ENCODE assay signal across 12 cellular contexts in genomic region chr2:56656826-56657225, GRCh38.
DNase-seq lines count a peak whose midpoint lies in the region; ATAC-seq and TF ChIP-seq lines count a peak whose summit lies in the region.
"Had no signal": no experiment of that assay in that cellular context is flagged by ENCODE, and none has a peak within 500 bp of the region (broad histone marks: within the 10 kb centered on the region; RNA-seq: fewer than 3 reads in every experiment).

No MANE protein-coding gene starts in this region.

- DNase-seq in DMS53 treated with DMSO at 0.1 percent for 48 hours (lab: John Stamatoyannopoulos, UW; ENCODE audit: unreplicated experiment) (peak; percentile 68), LHCN-M2 (ENCODE audit: low read depth) (peak; percentile 60), adipocyte (ENCODE audit: low read depth) (peak; percentile 4), colonic mucosa (no peak)
- DNase-seq: Calu3; CD8-positive, alpha-beta T cell; GF-D8; H9 had no signal

- H3K27ac ChIP-seq in colonic mucosa = no peak overlapping the region
- H3K27ac ChIP-seq: BLaER1 treated with 17β-estradiol and CSF1 and Interleukin-3, amounts not matched to agents 10 nM and 100 nM had no signal

- H3K4me1 ChIP-seq in adipocyte (ENCODE audit: control insufficient read depth, insufficient read depth, low read length) = no peaks in the 10 kb centered on the region
- H3K4me1 ChIP-seq in colonic mucosa = no peaks in the 10 kb centered on the region
- H3K4me1 ChIP-seq: BLaER1 treated with 17β-estradiol and CSF1 and Interleukin-3, amounts not matched to agents 10 nM and 100 nM had no signal

- H3K27me3 ChIP-seq in adipocyte (replicated peaks; ENCODE audit: control insufficient read depth, insufficient read depth, low read length) (no peaks in the 10 kb centered on the region), colonic mucosa (no peaks in the 10 kb centered on the region)
- H3K27me3 ChIP-seq: BLaER1 treated with 17β-estradiol and CSF1 and Interleukin-3, amounts not matched to agents 10 nM and 100 nM had no signal

- H3K4me3 ChIP-seq in adipocyte (ENCODE audit: low read length) (no peak overlapping the region), colonic mucosa (no peak overlapping the region)
- H3K4me3 ChIP-seq: BLaER1 treated with 17β-estradiol and CSF1 and Interleukin-3, amounts not matched to agents 10 nM and 100 nM had no signal

- ATAC-seq in GM18858 (IDR thresholded peaks at IDR 0.05; ENCODE audit: unreplicated experiment) = no peak
- no peak for ATAC-seq in HG02642 (IDR thresholded peaks at IDR 0.05; ENCODE audit: poor library complexity, unreplicated experiment)
- ATAC-seq: CD8-positive, alpha-beta T cell; HepG2 had no signal

- intact Hi-C loops in colonic mucosa (cut with DNase I) = no loop called here

- H3K36me3 ChIP-seq in adipocyte (ENCODE audit: control insufficient read depth, insufficient read depth, low read length, severe bottlenecking) = no peaks in the 10 kb centered on the region
- H3K36me3 ChIP-seq in colonic mucosa = no peaks in the 10 kb centered on the region
- H3K36me3 ChIP-seq: BLaER1 treated with 17β-estradiol and CSF1 and Interleukin-3, amounts not matched to agents 10 nM and 100 nM had no signal

- H3K9ac ChIP-seq in adipocyte (ENCODE audit: low read length) (no peak overlapping the region), colonic mucosa (ENCODE audit: low read depth in 2 of 2, low read length in 2 of 2) (no peak overlapping the region)
- H3K9ac ChIP-seq: BLaER1 treated with 17β-estradiol and CSF1 and Interleukin-3, amounts not matched to agents 10 nM and 100 nM had no signal

- TF ChIP-seq CTCF in colonic mucosa (IDR thresholded peaks at IDR 0.05) = no peak

- H3K9me3 ChIP-seq in adipocyte (ENCODE audit: control insufficient read depth, low read length) = no peaks in the 10 kb centered on the region
- H3K9me3 ChIP-seq in colonic mucosa = no peaks in the 10 kb centered on the region
- H3K9me3 ChIP-seq: BLaER1 treated with 17β-estradiol and CSF1 and Interleukin-3, amounts not matched to agents 10 nM and 100 nM had no signal
